In the genomic region with DNA sequence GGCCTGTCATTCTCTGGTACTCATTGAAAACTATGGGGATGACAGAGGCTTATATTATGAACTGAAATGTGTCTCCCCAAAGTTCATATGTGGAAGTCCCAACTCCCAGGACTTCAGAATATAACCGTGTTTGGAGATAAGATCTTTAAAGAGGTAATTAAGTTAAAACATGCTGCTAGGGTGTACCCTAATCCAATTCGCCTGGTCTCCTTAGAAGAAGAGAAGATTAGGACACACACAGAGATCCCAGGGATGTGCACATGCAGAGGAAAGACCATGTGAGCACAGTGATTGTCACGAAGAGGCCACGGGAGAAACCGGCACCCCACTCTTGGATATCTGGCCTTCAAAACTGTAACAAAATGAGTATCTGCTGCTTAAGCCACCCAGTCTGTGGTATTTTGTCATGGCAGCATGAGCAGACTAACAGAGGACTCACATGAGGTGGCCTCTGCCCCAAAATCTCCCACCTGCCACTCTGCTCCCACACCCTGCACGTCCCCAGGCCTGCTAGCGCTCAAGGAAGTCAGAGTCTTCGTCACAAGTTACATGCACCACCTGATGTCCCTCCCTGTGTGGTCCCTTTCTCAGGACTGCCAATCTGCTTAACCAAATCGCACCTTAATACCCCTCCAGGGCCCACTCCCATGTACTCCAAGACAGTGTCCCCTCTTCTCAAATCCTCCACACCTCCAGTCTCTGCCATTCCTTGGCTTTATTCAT, we compare ENCODE assay signal across 11 cellular contexts. TPM values are rescaled to one million over a fixed set of nuclear protein-coding genes. Genes with fewer than 3 reads are reported as not detected.
DNase-seq lines count a peak whose midpoint lies in the region; ATAC-seq and TF ChIP-seq lines count a peak whose summit lies in the region.
"Had no signal": no experiment of that assay in that cellular context is flagged by ENCODE, and none has a peak within 500 bp of the region (broad histone marks: within the 10 kb centered on the region; RNA-seq: fewer than 3 reads in every experiment).

No MANE protein-coding gene starts in this region.

- ATAC-seq in activated CD4-positive, alpha-beta T cell treated with anti-CD3 and anti-CD28 coated beads for 36 hours = no peak
- peak; percentile 9 for ATAC-seq in activated naive CD8-positive, alpha-beta T cell treated with anti-CD3 and anti-CD28 coated beads, Interleukin-2, amount 50 U/mL, for 24 hours
- ATAC-seq in lower lobe of right lung (no peak), thoracic aorta (ENCODE audit: insufficient number of reproducible peaks, low FRiP score, low read depth) (no peak), HG03280 (IDR thresholded peaks at IDR 0.05; ENCODE audit: unreplicated experiment) (no peak)

- no peak overlapping the region for H3K4me3 Mint-ChIP-seq in activated CD4-positive, alpha-beta T cell treated with anti-CD3 and anti-CD28 coated beads for 36 hours
- H3K4me3 Mint-ChIP-seq in activated naive CD8-positive, alpha-beta T cell treated with anti-CD3 and anti-CD28 coated beads, Interleukin-2, amount 50 U/mL, for 24 hours = no peak overlapping the region

- peaks cover 94% of the 10 kb centered on the region for H3K36me3 ChIP-seq in lower lobe of right lung
- H3K36me3 ChIP-seq in thoracic aorta = peaks cover 40% of the 10 kb centered on the region

- H3K9me3 ChIP-seq in lower lobe of right lung = no peaks in the 10 kb centered on the region
- no peaks in the 10 kb centered on the region for H3K9me3 ChIP-seq in thoracic aorta

- peak overlapping the region; percentile 65 for H3K27ac ChIP-seq in lower lobe of right lung
- H3K27ac ChIP-seq in thoracic aorta = peak overlapping the region; percentile 63 to 91
- H3K27ac ChIP-seq: HL-60 had no signal

- H3K27me3 Mint-ChIP-seq in activated CD4-positive, alpha-beta T cell treated with anti-CD3 and anti-CD28 coated beads for 36 hours = no peaks in the 10 kb centered on the region
- no peaks in the 10 kb centered on the region for H3K27me3 Mint-ChIP-seq in activated naive CD8-positive, alpha-beta T cell treated with anti-CD3 and anti-CD28 coated beads, Interleukin-2, amount 50 U/mL, for 24 hours

- H3K9me3 Mint-ChIP-seq in activated CD4-positive, alpha-beta T cell treated with anti-CD3 and anti-CD28 coated beads for 36 hours (ENCODE audit: low read depth) = no peaks in the 10 kb centered on the region
- H3K9me3 Mint-ChIP-seq in activated naive CD8-positive, alpha-beta T cell treated with anti-CD3 and anti-CD28 coated beads, Interleukin-2, amount 50 U/mL, for 24 hours = no peaks in the 10 kb centered on the region

- DNase-seq in activated CD4-positive, alpha-beta T cell treated with anti-CD3 and anti-CD28 coated beads for 36 hours = no peak
- DNase-seq in activated CD4-positive, alpha-beta T cell treated with anti-CD3 and anti-CD28 coated beads for 48 hours = no peak
- no peak for DNase-seq in activated naive CD8-positive, alpha-beta T cell treated with anti-CD3 and anti-CD28 coated beads, Interleukin-2, amount 50 U/mL, for 24 hours
- no peak for DNase-seq in lower lobe of right lung
- DNase-seq in thoracic aorta (ENCODE audit: low spot score) = no peak
- DNase-seq in NCI-H1105 treated with DMSO at 0.1 percent for 48 hours (lab: John Stamatoyannopoulos, UW) = no peak
- DNase-seq in foreskin melanocyte = no peak
- DNase-seq: glutamatergic neuron, NCI-H2029 treated with DMSO at 0.1 percent for 48 hours had no signal

- H3K4me3 ChIP-seq in lower lobe of right lung (no peak overlapping the region), thoracic aorta (no peak overlapping the region)

- POLR2A ChIA-PET in activated CD4-positive, alpha-beta T cell treated with anti-CD3 and anti-CD28 coated beads for 36 hours (lab: Charles Lee) = no interaction called here

- peaks cover 10% of the 10 kb centered on the region for H3K4me1 Mint-ChIP-seq in activated CD4-positive, alpha-beta T cell treated with anti-CD3 and anti-CD28 coated beads for 36 hours
- peaks cover 15% of the 10 kb centered on the region for H3K4me1 Mint-ChIP-seq in activated naive CD8-positive, alpha-beta T cell treated with anti-CD3 and anti-CD28 coated beads, Interleukin-2, amount 50 U/mL, for 24 hours

- no peak for TF ChIP-seq CTCF in lower lobe of right lung (IDR thresholded peaks at IDR 0.05)
- no peak for TF ChIP-seq CTCF in thoracic aorta (IDR thresholded peaks at IDR 0.05)

- H3K36me3 Mint-ChIP-seq in activated CD4-positive, alpha-beta T cell treated with anti-CD3 and anti-CD28 coated beads for 36 hours (ENCODE audit: low read depth) = peaks cover 79% of the 10 kb centered on the region
- H3K36me3 Mint-ChIP-seq in activated naive CD8-positive, alpha-beta T cell treated with anti-CD3 and anti-CD28 coated beads, Interleukin-2, amount 50 U/mL, for 24 hours (ENCODE audit: low read depth) = peaks cover 60% of the 10 kb centered on the region

- H3K27me3 ChIP-seq in lower lobe of right lung (ENCODE audit: low read depth) (no peaks in the 10 kb centered on the region), thoracic aorta (replicated peaks; ENCODE audit: insufficient read depth) (no peaks in the 10 kb centered on the region)

- H3K27ac Mint-ChIP-seq in activated CD4-positive, alpha-beta T cell treated with anti-CD3 and anti-CD28 coated beads for 36 hours = peak overlapping the region; percentile 18
- peak overlapping the region; percentile 49 for H3K27ac Mint-ChIP-seq in activated naive CD8-positive, alpha-beta T cell treated with anti-CD3 and anti-CD28 coated beads, Interleukin-2, amount 50 U/mL, for 24 hours

- peaks cover 27% of the 10 kb centered on the region for H3K4me1 ChIP-seq in lower lobe of right lung
- H3K4me1 ChIP-seq in thoracic aorta (ENCODE audit: control insufficient read depth in 1 of 2, low read depth in 2 of 2) = peaks cover 52 to 95% of the 10 kb centered on the region in 2 donors

- intact Hi-C loops in activated CD4-positive, alpha-beta T cell treated with anti-CD3 and anti-CD28 coated beads for 36 hours (cut with DNase I, micrococcal nuclease) = no loop called here
- intact Hi-C loops in lower lobe of right lung (cut with DNase I) = no loop called here

- CTCF ChIA-PET in activated CD4-positive, alpha-beta T cell treated with anti-CD3 and anti-CD28 coated beads for 36 hours (lab: Charles Lee) = interaction anchor here (1.1 kb wide), 1 partner anchor 15 kb away, joined by 3 read pairs; no protein-coding TSS in a partner anchor

RNA-seq across cellular contexts. Expression of gene PLAC9, which starts 26.8 kb away (rescaled TPM):
- total RNA-seq in activated CD4-positive, alpha-beta T cell treated with anti-CD3 and anti-CD28 coated beads for 36 hours = not detected
- total RNA-seq in lower lobe of right lung = 38.0 TPM
- 100 to 1,000 TPM in 1 of 2 donors, 10 to 100 TPM in 1; 42.7 to 123 TPM for total RNA-seq in thoracic aorta

RNA-seq across cellular contexts. Expression of gene ANXA11, which starts 46.0 kb away (rescaled TPM):
- 100 to 1,000 TPM; 256 to 348 TPM for total RNA-seq in activated CD4-positive, alpha-beta T cell treated with anti-CD3 and anti-CD28 coated beads for 36 hours
- total RNA-seq in lower lobe of right lung (306 TPM), thoracic aorta (100 to 1,000 TPM; 130 to 198 TPM)

Comparison
In these comparisons a context has a peak if more than half of its experiments do, and no peak if none do; other contexts are left out.
1. RNA of gene PLAC9, which starts 26.8 kb away (total RNA-seq): 42.7 to 123 TPM in thoracic aorta and 38.0 TPM in lower lobe of right lung (single experiment); not detected in activated CD4-positive, alpha-beta T cell treated with anti-CD3 and anti-CD28 coated beads for 36 hours; every median in the first group is over 10 times any median in the second.